Comparison of ENCODE assay signal across 23 cellular contexts in genomic region chr5:159522841-159523240, GRCh38.
"Had no signal": no experiment of that assay in that cellular context is flagged by ENCODE, and none has a peak within 500 bp of the region (broad histone marks: within the 10 kb centered on the region; RNA-seq: fewer than 3 reads in every experiment).

No MANE protein-coding gene starts in this region.

- H3K36me3 ChIP-seq: colonic mucosa, esophagus muscularis mucosa, esophagus squamous epithelium, gastrocnemius medialis, gastroesophageal sphincter, heart left ventricle, heart right ventricle had no signal

- H3K9me3 ChIP-seq: colonic mucosa, esophagus muscularis mucosa, esophagus squamous epithelium, gastrocnemius medialis, gastroesophageal sphincter, heart left ventricle, heart right ventricle had no signal

- H3K27ac ChIP-seq: colonic mucosa, coronary artery, dorsolateral prefrontal cortex, epithelial cell of prostate, esophagus muscularis mucosa, esophagus squamous epithelium, foreskin keratinocyte, gastrocnemius medialis, gastroesophageal sphincter, heart left ventricle, heart right ventricle had no signal

- H3K4me3 ChIP-seq: colonic mucosa, coronary artery, dorsolateral prefrontal cortex, esophagus muscularis mucosa, esophagus squamous epithelium, gastrocnemius medialis, gastroesophageal sphincter, heart left ventricle, heart right ventricle had no signal

- H3K27me3 ChIP-seq: colonic mucosa, dorsolateral prefrontal cortex, esophagus muscularis mucosa, esophagus squamous epithelium, gastrocnemius medialis, gastroesophageal sphincter, heart left ventricle, heart right ventricle had no signal

- H3K4me1 ChIP-seq: colonic mucosa, esophagus muscularis mucosa, foreskin keratinocyte, gastrocnemius medialis, gastroesophageal sphincter had no signal

- DNase-seq: colonic mucosa; cortex of kidney; dermis blood vessel endothelial cell; dorsolateral prefrontal cortex; effector CD4-positive, alpha-beta T cell; effector CD8-positive, alpha-beta T cell; effector memory CD4-positive, alpha-beta T cell; effector memory CD8-positive, alpha-beta T cell; endodermal cell; erythroblast; esophagus squamous epithelium; foreskin fibroblast; foreskin keratinocyte; foreskin melanocyte; gastrocnemius medialis; glutamatergic neuron; head of caudate nucleus; heart left ventricle; heart right ventricle had no signal
